ENCODE assay signal across 8 cellular contexts in genomic region chr19:48813123-48813911, GRCh38. TPM values are rescaled to one million over a fixed set of nuclear protein-coding genes. Genes with fewer than 3 reads are reported as not detected.
DNase-seq lines count a peak whose midpoint lies in the region; ATAC-seq and TF ChIP-seq lines count a peak whose summit lies in the region.
"Had no signal": no experiment of that assay in that cellular context is flagged by ENCODE, and none has a peak within 500 bp of the region (broad histone marks: within the 10 kb centered on the region; RNA-seq: fewer than 3 reads in every experiment).

No MANE protein-coding gene starts in this region.

- H3K9me3 Mint-ChIP-seq in glutamatergic neuron (ENCODE audit: unreplicated experiment), result peaks cover 5% of the 10 kb centered on the region
- no peaks in the 10 kb centered on the region for H3K9me3 Mint-ChIP-seq in activated CD8-positive, alpha-beta memory T cell treated with anti-CD3 and anti-CD28 coated beads, Interleukin-2, amount 10 ng/mL, durations not matched to agents 7 days and 5 days (ENCODE audit: low read depth)
- H3K9me3 Mint-ChIP-seq: activated naive CD4-positive, alpha-beta T cell treated with anti-CD3 and anti-CD28 coated beads, Interleukin-2, amount 50 U/mL, for 72 hours had no signal

- TF ChIP-seq CTCF in GM12875 (IDR thresholded peaks at IDR 0.05; ENCODE audit: borderline replicate concordance, insufficient read depth, low read depth, low read length) (peak; percentile 23; the same call in 1 of the 2 replicates), glutamatergic neuron (IDR thresholded peaks at IDR 0.05; ENCODE audit: partially characterized antibody, unreplicated experiment) (peak; percentile 38), suprapubic skin (IDR thresholded peaks at IDR 0.05) (no peak)

- no peaks in the 10 kb centered on the region for H3K9me3 ChIP-seq in suprapubic skin

- no peaks in the 10 kb centered on the region for H3K36me3 Mint-ChIP-seq in glutamatergic neuron (ENCODE audit: unreplicated experiment)
- H3K36me3 Mint-ChIP-seq in activated CD8-positive, alpha-beta memory T cell treated with anti-CD3 and anti-CD28 coated beads, Interleukin-2, amount 10 ng/mL, durations not matched to agents 7 days and 5 days, result no peaks in the 10 kb centered on the region
- H3K36me3 Mint-ChIP-seq: activated naive CD4-positive, alpha-beta T cell treated with anti-CD3 and anti-CD28 coated beads, Interleukin-2, amount 50 U/mL, for 72 hours had no signal

- TF ChIP-seq POLR2A in suprapubic skin (IDR thresholded peaks at IDR 0.05), result no peak

- H3K36me3 ChIP-seq in suprapubic skin, result no peaks in the 10 kb centered on the region

- no peak for TF ChIP-seq EP300 in suprapubic skin (IDR thresholded peaks at IDR 0.05)

- in situ Hi-C loops in SK-MEL-5 (cut with HindIII; ENCODE audit: low pct_unique_long_range_greater_than_20kb, low sequenced_read_pairs), result no loop called here

- H3K27me3 Mint-ChIP-seq in glutamatergic neuron (ENCODE audit: unreplicated experiment), result peaks cover 11% of the 10 kb centered on the region
- H3K27me3 Mint-ChIP-seq in activated CD8-positive, alpha-beta memory T cell treated with anti-CD3 and anti-CD28 coated beads, Interleukin-2, amount 10 ng/mL, durations not matched to agents 7 days and 5 days, result no peaks in the 10 kb centered on the region

- peaks cover 37% of the 10 kb centered on the region for H3K4me1 ChIP-seq in suprapubic skin

- WGBS in suprapubic skin, result 87% methylated on average over 17 of the region's 21 CpGs

- H3K4me3 ChIP-seq in GM12875 (ENCODE audit: low read depth, low read length) (no peak overlapping the region), suprapubic skin (no peak overlapping the region)

- CTCF ChIA-PET in activated CD8-positive, alpha-beta memory T cell treated with anti-CD3 and anti-CD28 coated beads, Interleukin-2, amount 10 ng/mL, durations not matched to agents 7 days and 5 days (lab: Charles Lee), result interaction anchor here (1.0 to 9.0 kb wide), 4 partner anchors 19 to 138 kb away, joined by 3 to 92 read pairs (median 14); no protein-coding TSS in a partner anchor

- no peak for ATAC-seq in GM21360 (IDR thresholded peaks at IDR 0.05; ENCODE audit: unreplicated experiment)
- no peak for ATAC-seq in activated CD8-positive, alpha-beta memory T cell treated with anti-CD3 and anti-CD28 coated beads, Interleukin-2, amount 10 ng/mL, durations not matched to agents 7 days and 5 days

- peak overlapping the region; percentile 30 for H3K4me3 Mint-ChIP-seq in glutamatergic neuron (ENCODE audit: unreplicated experiment)
- no peak overlapping the region for H3K4me3 Mint-ChIP-seq in activated CD8-positive, alpha-beta memory T cell treated with anti-CD3 and anti-CD28 coated beads, Interleukin-2, amount 10 ng/mL, durations not matched to agents 7 days and 5 days

- H3K27me3 ChIP-seq in suprapubic skin, result no peaks in the 10 kb centered on the region

- H3K4me1 Mint-ChIP-seq in glutamatergic neuron (ENCODE audit: low read depth, unreplicated experiment), result peaks cover 6% of the 10 kb centered on the region
- H3K4me1 Mint-ChIP-seq in activated CD8-positive, alpha-beta memory T cell treated with anti-CD3 and anti-CD28 coated beads, Interleukin-2, amount 10 ng/mL, durations not matched to agents 7 days and 5 days, result peaks cover 24% of the 10 kb centered on the region

- DNase-seq in SK-MEL-5 (ENCODE audit: low read depth, low spot score) (peak; percentile 40), glutamatergic neuron (peak; percentile 30), suprapubic skin (ENCODE audit: low spot score in 2 of 2) (no peak), midbrain (lab: John Stamatoyannopoulos, UW) (no peak)
- DNase-seq in activated CD8-positive, alpha-beta memory T cell treated with anti-CD3 and anti-CD28 coated beads, Interleukin-2, amount 10 ng/mL, durations not matched to agents 7 days and 5 days, result no peak

- H3K27ac ChIP-seq in suprapubic skin, result peak overlapping the region; percentile 86

- no peak overlapping the region for H3K27ac Mint-ChIP-seq in glutamatergic neuron (ENCODE audit: unreplicated experiment)
- H3K27ac Mint-ChIP-seq in activated CD8-positive, alpha-beta memory T cell treated with anti-CD3 and anti-CD28 coated beads, Interleukin-2, amount 10 ng/mL, durations not matched to agents 7 days and 5 days, result no peak overlapping the region

RNA-seq across cellular contexts. Expression of gene BCAT2, which starts 2.5 kb away (rescaled TPM):
- 12.5 and 14.4 TPM in 2 replicates for total RNA-seq in SK-MEL-5 (2014; rRNA removed; shearing (Covaris generic))
- 22.8 and 27.6 TPM in 2 replicates for polyA plus RNA-seq in SK-MEL-5 (2015; cell fraction: cytosol; rRNA removed)
- polyA plus RNA-seq in SK-MEL-5 (2015; cell fraction: nucleus; rRNA removed), result 69.3 and 118 TPM in 2 replicates
- total RNA-seq in glutamatergic neuron (ENCODE audit: unreplicated experiment), result 22.3 TPM
- 10 to 100 TPM; 33.5 to 50.6 (median 38.1) TPM for total RNA-seq in suprapubic skin
- 10 to 100 TPM; 46.7 to 54.6 TPM for total RNA-seq in activated CD8-positive, alpha-beta memory T cell treated with anti-CD3 and anti-CD28 coated beads, Interleukin-2, amount 10 ng/mL, durations not matched to agents 7 days and 5 days

RNA-seq across cellular contexts. Expression of gene HSD17B14, which starts 23.0 kb away (rescaled TPM):
- total RNA-seq in SK-MEL-5 (2014; rRNA removed; shearing (Covaris generic)), result 53.9 and 58.9 TPM in 2 replicates
- 56.0 and 80.0 TPM in 2 replicates for polyA plus RNA-seq in SK-MEL-5 (2015; cell fraction: cytosol; rRNA removed)
- 39.3 and 49.2 TPM in 2 replicates for polyA plus RNA-seq in SK-MEL-5 (2015; cell fraction: nucleus; rRNA removed)
- total RNA-seq in glutamatergic neuron (ENCODE audit: unreplicated experiment), result 1.0 TPM
- total RNA-seq in suprapubic skin, result 1 to 10 TPM; 2.5 to 3.4 (median 3.1) TPM
- total RNA-seq in activated CD8-positive, alpha-beta memory T cell treated with anti-CD3 and anti-CD28 coated beads, Interleukin-2, amount 10 ng/mL, durations not matched to agents 7 days and 5 days, result under 1 TPM; 0.38 to 0.59 TPM

RNA-seq across cellular contexts. Expression of gene PLEKHA4, which starts 55.1 kb away (rescaled TPM):
- total RNA-seq in SK-MEL-5 (2014; rRNA removed; shearing (Covaris generic)), result 3.0 and 3.1 TPM in 2 replicates
- polyA plus RNA-seq in SK-MEL-5 (2015; cell fraction: cytosol; rRNA removed), result 8.3 and 11.2 TPM in 2 replicates
- 13.6 and 27.1 TPM in 2 replicates for polyA plus RNA-seq in SK-MEL-5 (2015; cell fraction: nucleus; rRNA removed)
- total RNA-seq in glutamatergic neuron (ENCODE audit: unreplicated experiment), result 9.4 TPM
- 1 to 10 TPM; 2.8 to 5.1 (median 5.0) TPM for total RNA-seq in suprapubic skin
- total RNA-seq in activated CD8-positive, alpha-beta memory T cell treated with anti-CD3 and anti-CD28 coated beads, Interleukin-2, amount 10 ng/mL, durations not matched to agents 7 days and 5 days, result 1 to 10 TPM; 2.2 to 5.6 TPM

RNA-seq across cellular contexts. Expression of gene FGF21, which starts 58.0 kb away (rescaled TPM):
- total RNA-seq in SK-MEL-5 (2014; rRNA removed; shearing (Covaris generic)), result not detected in 2 replicates
- not detected in 2 replicates for polyA plus RNA-seq in SK-MEL-5 (2015; cell fraction: cytosol; rRNA removed)
- polyA plus RNA-seq in SK-MEL-5 (2015; cell fraction: nucleus; rRNA removed), result not detected in 2 replicates
- not detected for total RNA-seq in glutamatergic neuron (ENCODE audit: unreplicated experiment)
- total RNA-seq in suprapubic skin, result not detected
- not detected for total RNA-seq in activated CD8-positive, alpha-beta memory T cell treated with anti-CD3 and anti-CD28 coated beads, Interleukin-2, amount 10 ng/mL, durations not matched to agents 7 days and 5 days
- total RNA-seq: activated naive CD4-positive, alpha-beta T cell treated with anti-CD3 and anti-CD28 coated beads, Interleukin-2, amount 50 U/mL, for 72 hours had no signal

RNA-seq across cellular contexts. Expression of gene PPP1R15A, which starts 58.9 kb away (rescaled TPM):
- total RNA-seq in SK-MEL-5 (2014; rRNA removed; shearing (Covaris generic)), result 26.3 and 30.2 TPM in 2 replicates
- 43.9 and 54.8 TPM in 2 replicates for polyA plus RNA-seq in SK-MEL-5 (2015; cell fraction: cytosol; rRNA removed)
- polyA plus RNA-seq in SK-MEL-5 (2015; cell fraction: nucleus; rRNA removed), result 35.8 and 38.4 TPM in 2 replicates
- total RNA-seq in glutamatergic neuron (ENCODE audit: unreplicated experiment) (106 TPM), suprapubic skin (100 to 1,000 TPM; 135 to 191 (median 144) TPM)
- total RNA-seq in activated CD8-positive, alpha-beta memory T cell treated with anti-CD3 and anti-CD28 coated beads, Interleukin-2, amount 10 ng/mL, durations not matched to agents 7 days and 5 days, result 10 to 100 TPM; 32.1 to 89.7 TPM

Comparison
In these comparisons a context has a peak if more than half of its experiments do, and no peak if none do; other contexts are left out.
1. CTCF ChIP-seq: peak in GM12875 (single experiment) and glutamatergic neuron (single experiment); none in suprapubic skin (0 of 2).
2. DNase-seq: peak in SK-MEL-5 (single experiment) and glutamatergic neuron (single experiment); none in suprapubic skin (0 of 2), midbrain (single experiment) and activated CD8-positive, alpha-beta memory T cell treated with anti-CD3 and anti-CD28 coated beads, Interleukin-2, amount 10 ng/mL, durations not matched to agents 7 days and 5 days (single experiment).
3. RNA of gene HSD17B14, which starts 23.0 kb away (total RNA-seq): 53.9 to 58.9 TPM in SK-MEL-5; 2.5 to 3.4 TPM in suprapubic skin, 1.0 TPM in glutamatergic neuron (single experiment) and 0.38 to 0.59 TPM in activated CD8-positive, alpha-beta memory T cell treated with anti-CD3 and anti-CD28 coated beads, Interleukin-2, amount 10 ng/mL, durations not matched to agents 7 days and 5 days; every median in the first group is over 10 times any median in the second.